Comparison of ENCODE assay signal across 16 cellular contexts in the genomic region with DNA sequence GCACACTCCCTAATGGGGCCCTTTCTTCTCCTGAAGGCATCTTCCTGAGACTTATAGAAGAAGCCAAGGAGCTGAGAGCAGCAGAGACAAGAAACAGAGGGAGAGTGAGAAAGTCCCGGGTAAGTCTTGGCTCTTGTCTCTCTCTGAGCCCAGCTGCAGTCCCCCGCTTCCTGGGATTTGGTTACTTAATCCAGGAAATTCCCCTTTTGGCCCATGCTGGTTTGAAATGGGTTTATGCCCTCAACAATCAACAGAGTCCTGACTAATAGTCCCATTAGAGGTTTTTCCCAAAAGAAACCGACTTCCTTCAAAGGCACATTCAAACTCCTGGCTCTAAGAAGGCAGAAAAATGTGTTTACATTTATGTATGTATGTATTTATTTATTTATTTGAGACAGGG. TPM values are rescaled to one million over a fixed set of nuclear protein-coding genes. Genes with fewer than 3 reads are reported as not detected.
DNase-seq lines count a peak whose midpoint lies in the region; ATAC-seq and TF ChIP-seq lines count a peak whose summit lies in the region.
"Had no signal": no experiment of that assay in that cellular context is flagged by ENCODE, and none has a peak within 500 bp of the region (broad histone marks: within the 10 kb centered on the region; RNA-seq: fewer than 3 reads in every experiment).

No MANE protein-coding gene starts in this region.

- H3K27me3 ChIP-seq in MG63, result no peaks in the 10 kb centered on the region
- no peaks in the 10 kb centered on the region for H3K27me3 ChIP-seq in kidney epithelial cell (ENCODE audit: control insufficient read depth, insufficient read depth, low read length)
- H3K27me3 ChIP-seq: adrenal gland had no signal

- no peak overlapping the region for H3K4me3 Mint-ChIP-seq in activated CD4-positive, alpha-beta memory T cell treated with anti-CD3 and anti-CD28 coated beads for 36 hours
- H3K4me3 Mint-ChIP-seq: B cell, immature natural killer cell had no signal

- TF ChIP-seq CTCF in AG10803 (conservative IDR thresholded peaks at IDR 0.05; ENCODE audit: low read length) (no peak), cardiac fibroblast (IDR thresholded peaks at IDR 0.05; ENCODE audit: low read depth, low read length) (no peak), kidney epithelial cell (IDR thresholded peaks at IDR 0.05; ENCODE audit: insufficient read depth, low read length, poor library complexity, severe bottlenecking) (no peak), GM10248 (IDR thresholded peaks at IDR 0.05; ENCODE audit: control extremely low read depth, extremely low read depth, low read depth, missing control alignments) (no peak)

- POLR2A ChIA-PET in GM10248 (lab: Yijun Ruan, JAX), result no interaction called here
- POLR2A ChIA-PET in activated CD4-positive, alpha-beta memory T cell treated with anti-CD3 and anti-CD28 coated beads for 36 hours (lab: Charles Lee), result no interaction called here

- CTCF ChIA-PET in GM10248 (lab: Yijun Ruan, JAX), result interaction anchor here (8.0 kb wide), 1 partner anchor 162 kb away, joined by 149 read pairs; no protein-coding TSS in a partner anchor
- CTCF ChIA-PET in activated CD4-positive, alpha-beta memory T cell treated with anti-CD3 and anti-CD28 coated beads for 36 hours (lab: Charles Lee), result interaction anchor here (11.1 kb wide), 1 partner anchor 162 kb away, joined by 530 read pairs; no protein-coding TSS in a partner anchor

- intact Hi-C loops in activated CD4-positive, alpha-beta memory T cell treated with anti-CD3 and anti-CD28 coated beads for 36 hours (cut with micrococcal nuclease), result no loop called here
- intact Hi-C loops in posterior cingulate gyrus (cut with DNase I), result no loop called here

- DNase-seq in AG10803 (ENCODE audit: low read depth), result peak; percentile 78
- DNase-seq in MG63, result peak; percentile 68
- peak; percentile 79 to 87 for DNase-seq in cardiac fibroblast (ENCODE audit: low read depth in 2 of 2)
- peak; percentile 25 for DNase-seq in kidney epithelial cell (ENCODE audit: low read depth)
- no peak for DNase-seq in GM10248 (ENCODE audit: extremely low spot score)
- DNase-seq in activated CD4-positive, alpha-beta memory T cell treated with anti-CD3 and anti-CD28 coated beads for 36 hours, result no peak
- no peak for DNase-seq in posterior cingulate gyrus
- DNase-seq: activated CD4-positive, alpha-beta T cell treated with anti-CD3 and anti-CD28 coated beads, Interleukin-2, amount 50 U/mL, for 1 hour; adrenal gland; dorsolateral prefrontal cortex; immature natural killer cell; SHP77 treated with DMSO at 0.1 percent for 48 hours; substantia nigra; T-helper 9 cell had no signal

- H3K9me3 ChIP-seq in MG63, result no peaks in the 10 kb centered on the region
- H3K9me3 ChIP-seq: adrenal gland had no signal

- no peaks in the 10 kb centered on the region for H3K9me3 Mint-ChIP-seq in activated CD4-positive, alpha-beta memory T cell treated with anti-CD3 and anti-CD28 coated beads for 36 hours
- H3K9me3 Mint-ChIP-seq: immature natural killer cell had no signal

- no peak for ATAC-seq in HG03045 (IDR thresholded peaks at IDR 0.05; ENCODE audit: unreplicated experiment)

- H3K27me3 Mint-ChIP-seq in activated CD4-positive, alpha-beta memory T cell treated with anti-CD3 and anti-CD28 coated beads for 36 hours, result peaks cover 4% of the 10 kb centered on the region

- no peaks in the 10 kb centered on the region for H3K36me3 Mint-ChIP-seq in activated CD4-positive, alpha-beta memory T cell treated with anti-CD3 and anti-CD28 coated beads for 36 hours
- H3K36me3 Mint-ChIP-seq: immature natural killer cell had no signal

- no peak overlapping the region for H3K27ac Mint-ChIP-seq in activated CD4-positive, alpha-beta memory T cell treated with anti-CD3 and anti-CD28 coated beads for 36 hours
- H3K27ac Mint-ChIP-seq: B cell, immature natural killer cell had no signal

- H3K36me3 ChIP-seq in MG63 (no peaks in the 10 kb centered on the region; the same call in 1 of the 2 replicates), kidney epithelial cell (ENCODE audit: control insufficient read depth, insufficient read depth, low read length) (no peaks in the 10 kb centered on the region)
- H3K36me3 ChIP-seq: adrenal gland had no signal

- H3K4me3 ChIP-seq in AG10803 (ENCODE audit: low read length), result no peak overlapping the region
- no peak overlapping the region for H3K4me3 ChIP-seq in MG63
- no peak overlapping the region for H3K4me3 ChIP-seq in cardiac fibroblast (replicated peaks in 1 of 2; ENCODE audit: low read depth in 2 of 2, low read length in 2 of 2)
- H3K4me3 ChIP-seq in kidney epithelial cell (ENCODE audit: low read depth, low read length), result no peak overlapping the region
- H3K4me3 ChIP-seq: adrenal gland, dorsolateral prefrontal cortex had no signal

- H3K4me1 Mint-ChIP-seq in activated CD4-positive, alpha-beta memory T cell treated with anti-CD3 and anti-CD28 coated beads for 36 hours (ENCODE audit: low read depth), result peaks cover 14% of the 10 kb centered on the region
- H3K4me1 Mint-ChIP-seq: B cell, immature natural killer cell had no signal

RNA-seq across cellular contexts. Expression of gene TMEM158, which starts 22.0 kb away (rescaled TPM):
- total RNA-seq in MG63 (2014; rRNA removed; shearing (Covaris generic); ENCODE audit: low replicate concordance), result 13.5 and 17.0 TPM in 2 replicates
- 1.1 and 5.8 TPM in 2 replicates for total RNA-seq in kidney epithelial cell
- total RNA-seq in activated CD4-positive, alpha-beta memory T cell treated with anti-CD3 and anti-CD28 coated beads for 36 hours, result not detected
- total RNA-seq: B cell had no signal

RNA-seq across cellular contexts. Expression of gene CDCP1, which starts 58.0 kb away (rescaled TPM):
- total RNA-seq in MG63 (2014; rRNA removed; shearing (Covaris generic); ENCODE audit: low replicate concordance), result 0.03 and 1.3 TPM in 2 replicates
- 82.0 and 92.1 TPM in 2 replicates for total RNA-seq in kidney epithelial cell
- under 1 TPM; 0.48 to 0.53 TPM for total RNA-seq in activated CD4-positive, alpha-beta memory T cell treated with anti-CD3 and anti-CD28 coated beads for 36 hours
- total RNA-seq: B cell had no signal

Comparison
In these comparisons a context has a peak if more than half of its experiments do, and no peak if none do; other contexts are left out.
1. DNase-seq: peak in AG10803 (single experiment), MG63 (single experiment), cardiac fibroblast (2 of 2) and kidney epithelial cell (single experiment); none in GM10248 (single experiment), activated CD4-positive, alpha-beta memory T cell treated with anti-CD3 and anti-CD28 coated beads for 36 hours (single experiment) and posterior cingulate gyrus (0 of 10).
2. RNA of gene CDCP1, which starts 58.0 kb away (total RNA-seq): 82.0 to 92.1 TPM in kidney epithelial cell; 0.48 to 0.53 TPM in activated CD4-positive, alpha-beta memory T cell treated with anti-CD3 and anti-CD28 coated beads for 36 hours and 0.03 to 1.3 TPM in MG63; every median in the first group is over 10 times any median in the second.